Comparison of ENCODE assay signal across 8 cellular contexts in genomic region chr1:89821322-89822108, GRCh38. TPM values are rescaled to one million over a fixed set of nuclear protein-coding genes. Genes with fewer than 3 reads are reported as not detected.
DNase-seq lines count a peak whose midpoint lies in the region; ATAC-seq, FAIRE-seq and TF ChIP-seq lines count a peak whose summit lies in the region.

No MANE protein-coding gene starts in this region.

- H3K4me1 ChIP-seq in SJCRH30 (no peaks in the 10 kb centered on the region), psoas muscle (peaks cover 12% of the 10 kb centered on the region)

- H3K27ac ChIP-seq in SJCRH30 (no peak overlapping the region), psoas muscle (peak overlapping the region; percentile 74)

- no peak for FAIRE-seq in HTR-8/SVneo (lab: Jason Lieb, UNC)

- H3K4me3 ChIP-seq in SJCRH30, result peak overlapping the region; percentile 89
- H3K4me3 ChIP-seq in psoas muscle, result peak overlapping the region; percentile 98

- TF ChIP-seq CTCF in psoas muscle (IDR thresholded peaks at IDR 0.05), result peak; percentile 14

- ATAC-seq in GM21390 (IDR thresholded peaks at IDR 0.05; ENCODE audit: unreplicated experiment) (peak; percentile 61), psoas muscle (peak; percentile 29 to 45 (median 40))

- no peaks in the 10 kb centered on the region for H3K27me3 ChIP-seq in SJCRH30
- no peaks in the 10 kb centered on the region for H3K27me3 ChIP-seq in psoas muscle (ENCODE audit: insufficient read depth in 3 of 3, low read length in 2 of 3)

- H3K36me3 ChIP-seq in SJCRH30 (no peaks in the 10 kb centered on the region), psoas muscle (ENCODE audit: insufficient read depth in 1 of 2, low read depth in 1 of 2) (peaks cover 0 to 3% of the 10 kb centered on the region in 2 donors)

- intact Hi-C loops in cardiac septum (cut with DNase I) (loop anchor here (1.0 kb wide), 1 partner anchor 174 kb away; the partner anchor contains the start of gene ZNF326), psoas muscle (cut with DNase I) (loop anchor here in 1 of 2 donors (5.0 kb wide), 1 partner anchor 171 kb away; no protein-coding TSS in a partner anchor)

- WGBS in psoas muscle, 3 donors, result 1 to 3% (median 3%) methylated on average over 34 to 73 of the region's 73 CpGs

- DNase-seq in Daoy (ENCODE audit: low read depth) (peak; percentile 63), HTR-8/SVneo (ENCODE audit: insufficient read length, low spot score) (peak; percentile 26), SJCRH30 (peak; percentile 38 to 48), cardiac septum (ENCODE audit: low spot score) (peak; percentile 80), psoas muscle (peak; percentile 43 to 70), GOT3 (lab: John Stamatoyannopoulos, UW) (no peak)
- peak; percentile 60 for DNase-seq in activated naive CD4-positive, alpha-beta T cell treated with Interleukin-2 at 50 U/mL for 16 hours

- no peaks in the 10 kb centered on the region for H3K9me3 ChIP-seq in SJCRH30 (replicated peaks)
- H3K9me3 ChIP-seq in psoas muscle, result no peaks in the 10 kb centered on the region

RNA-seq across cellular contexts. Expression of gene LRRC8D, which starts 0.7 kb away (rescaled TPM):
- total RNA-seq in Daoy (2014; rRNA removed; shearing (Covaris generic)), result 36.2 and 46.0 TPM in 2 replicates
- total RNA-seq in SJCRH30 (2014; rRNA removed; shearing (Covaris generic)), result 13.4 and 16.1 TPM in 2 replicates
- total RNA-seq in cardiac septum (3.4 TPM), psoas muscle (1 to 10 TPM; 3.5 to 6.7 (median 5.4) TPM)
- 1 to 10 TPM; 4.2 to 7.1 (median 5.6) TPM for polyA plus RNA-seq in psoas muscle
